Comparison of ENCODE assay signal across 30 cellular contexts in the genomic region with DNA sequence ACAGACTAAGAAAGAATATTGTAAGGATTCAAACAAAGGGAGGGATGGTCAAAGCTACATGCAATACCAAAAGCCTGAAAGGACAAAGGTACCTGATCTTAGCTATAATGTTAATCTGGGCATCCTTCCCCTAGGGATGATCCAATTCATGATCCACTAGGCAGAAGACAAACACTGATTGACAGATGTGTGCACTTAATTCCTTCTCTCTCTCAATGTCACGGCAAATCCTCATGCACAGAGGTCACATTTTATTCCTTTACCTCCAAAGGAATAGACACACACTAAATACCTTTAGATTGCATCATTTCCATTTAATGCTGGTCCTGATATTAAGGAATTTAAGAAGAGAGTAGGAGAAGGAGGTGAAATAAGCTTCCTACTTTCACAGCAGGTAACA.
"Had no signal": no experiment of that assay in that cellular context is flagged by ENCODE, and none has a peak within 500 bp of the region (broad histone marks: within the 10 kb centered on the region; RNA-seq: fewer than 3 reads in every experiment).

No MANE protein-coding gene starts in this region.

- H3K27me3 ChIP-seq: neural progenitor cell, ovary, spleen, suprapubic skin, testis, tibial artery, transverse colon, upper lobe of right lung, uterus had no signal

- H3K9me3 ChIP-seq: ovary, psoas muscle, spleen, suprapubic skin, testis, tibial artery, transverse colon, upper lobe of right lung, uterus had no signal

- H3K4me3 ChIP-seq: neural progenitor cell, ovary, psoas muscle, skin epidermis, smooth muscle cell, spleen, suprapubic skin, testis, tibial artery, transverse colon, upper lobe of right lung, uterus had no signal

- H3K27ac ChIP-seq: neural progenitor cell, ovary, parathyroid adenoma, psoas muscle, skin epidermis, spleen, suprapubic skin, testis, tibial artery, transverse colon, upper lobe of right lung, uterus had no signal

- DNase-seq: naive thymus-derived CD8-positive, alpha-beta T cell; nephron progenitor cell; occipital lobe; ovary; posterior cingulate gyrus; psoas muscle; right cardiac atrium; spleen; stimulated activated CD4-positive, alpha-beta T cell treated with anti-CD3 and anti-CD28 coated beads, Interleukin-12 subunit alpha, Interleukin-12 subunit beta, amount 100 ng/mL, for 4 hours; stimulated activated CD4-positive, alpha-beta T cell treated with anti-CD3 and anti-CD28 coated beads, Interleukin-1b, Interleukin-23, amount 100 ng/mL, for 48 hours; stimulated activated CD4-positive, alpha-beta T cell treated with anti-CD3 and anti-CD28 coated beads, Interleukin-4, amount 100 ng/mL, for 1 hour; stimulated activated CD4-positive, alpha-beta T cell treated with anti-CD3 and anti-CD28 coated beads, Interleukin-4, amount 100 ng/mL, for 4 hours; stimulated activated CD8-positive, alpha-beta memory T cell treated with anti-CD3 and anti-CD28 coated beads, Interleukin-4, amount 100 ng/mL, for 48 hours; stimulated activated naive CD4-positive, alpha-beta T cell; stimulated activated naive CD8-positive, alpha-beta T cell treated with anti-CD3 and anti-CD28 coated beads, Interleukin-15, amount 100 ng/mL, for 72 hours; stimulated activated naive CD8-positive, alpha-beta T cell treated with anti-CD3 and anti-CD28 coated beads, Interleukin-15, Interleukin-2, amounts not matched to agents 100 U/mL and 50 U/mL, for 24 hours; substantia nigra; testis; tibial artery; transverse colon; upper lobe of right lung; uterus had no signal

- H3K79me2 ChIP-seq: parathyroid adenoma had no signal

- H3K4me1 ChIP-seq: neural progenitor cell, parathyroid adenoma, psoas muscle, spleen, suprapubic skin, testis, tibial artery, transverse colon, upper lobe of right lung, uterus had no signal

- H3K4me2 ChIP-seq: neural progenitor cell, smooth muscle cell had no signal

- H3K36me3 ChIP-seq: neural progenitor cell, ovary, spleen, suprapubic skin, tibial artery, transverse colon, upper lobe of right lung, uterus had no signal

- H2AFZ ChIP-seq: neural progenitor cell had no signal

- ATAC-seq: naive thymus-derived CD8-positive, alpha-beta T cell; natural killer cell treated with Interleukin-12 subunit alpha and Interleukin-12 subunit beta and Interleukin-15 and Interleukin-18, amount 100 ng/mL, for 72 hours; psoas muscle; right cardiac atrium; sciatic nerve; stimulated activated memory B cell treated with anti-CD40 and anti-IgM and Interleukin-4, amounts not matched to agents 10 μg/mL and 1 μg/mL and 100 μg/mL, for 72 hours; stimulated activated naive CD8-positive, alpha-beta T cell treated with anti-CD3 and anti-CD28 coated beads, Interleukin-15, amount 100 ng/mL, for 72 hours; stimulated activated naive CD8-positive, alpha-beta T cell treated with anti-CD3 and anti-CD28 coated beads, Interleukin-15, Interleukin-2, amounts not matched to agents 100 U/mL and 50 U/mL, for 24 hours; upper lobe of right lung had no signal

- H3K9ac ChIP-seq: neural progenitor cell, parathyroid adenoma had no signal
